Comparison of ENCODE assay signal across 21 cellular contexts in genomic region chr11:44029507-44029845, GRCh38. TPM values are rescaled to one million over a fixed set of nuclear protein-coding genes. Genes with fewer than 3 reads are reported as not detected.
DNase-seq lines count a peak whose midpoint lies in the region; ATAC-seq and TF ChIP-seq lines count a peak whose summit lies in the region.
"Had no signal": no experiment of that assay in that cellular context is flagged by ENCODE, and none has a peak within 500 bp of the region (broad histone marks: within the 10 kb centered on the region; RNA-seq: fewer than 3 reads in every experiment).

No MANE protein-coding gene starts in this region.

- H3K36me3 Mint-ChIP-seq in osteocyte (ENCODE audit: unreplicated experiment) (no peaks in the 10 kb centered on the region), WTC11 (peaks cover 8% of the 10 kb centered on the region; the same call in 1 of the 2 replicates)
- H3K36me3 Mint-ChIP-seq: CD8-positive, alpha-beta T cell had no signal

- H3K27ac ChIP-seq in left ventricle myocardium inferior (replicated peaks) (peak overlapping the region; percentile 82), right cardiac atrium (ENCODE audit: low read length) (no peak overlapping the region), lung (ENCODE audit: low read depth in 1 of 2, low read length in 1 of 2) (no peak overlapping the region)
- H3K27ac ChIP-seq: BLaER1, PC-9 had no signal

- H3K27me3 ChIP-seq in left ventricle myocardium inferior (ENCODE audit: low read depth) (no peaks in the 10 kb centered on the region), right cardiac atrium (ENCODE audit: control insufficient read depth, insufficient read depth) (no peaks in the 10 kb centered on the region), lung (ENCODE audit: control insufficient read depth, insufficient read depth) (no peaks in the 10 kb centered on the region)
- H3K27me3 ChIP-seq: BLaER1 had no signal

- H3K4me3 ChIP-seq in left ventricle myocardium inferior, result no peak overlapping the region
- no peak overlapping the region for H3K4me3 ChIP-seq in right cardiac atrium (ENCODE audit: low read length)
- H3K4me3 ChIP-seq in lung, result no peak overlapping the region
- H3K4me3 ChIP-seq: BLaER1, GM12878, PC-9 had no signal

- CTCF ChIA-PET in WTC11 (lab: Charles Lee), result interaction anchor here (1.4 kb wide), 1 partner anchor 65 kb away, joined by 4 read pairs; the partner anchor contains the start of gene EXT2

- H3K4me3 Mint-ChIP-seq in osteocyte (ENCODE audit: unreplicated experiment), result no peak overlapping the region
- no peak overlapping the region for H3K4me3 Mint-ChIP-seq in WTC11
- H3K4me3 Mint-ChIP-seq: CD8-positive, alpha-beta T cell had no signal

- H3K9me3 Mint-ChIP-seq in osteocyte (ENCODE audit: unreplicated experiment) (peaks cover 9% of the 10 kb centered on the region), WTC11 (peaks cover 20% of the 10 kb centered on the region)

- no peaks in the 10 kb centered on the region for H3K36me3 ChIP-seq in left ventricle myocardium inferior
- H3K36me3 ChIP-seq in lung (ENCODE audit: control insufficient read depth in 2 of 2, insufficient read depth in 2 of 2, low read length in 2 of 2), result no peaks in the 10 kb centered on the region
- H3K36me3 ChIP-seq: BLaER1 had no signal

- TF ChIP-seq CTCF in left ventricle myocardium inferior (IDR thresholded peaks at IDR 0.05; ENCODE audit: borderline replicate concordance) (no peak), lung (IDR thresholded peaks at IDR 0.05; ENCODE audit: control extremely low read depth, extremely low read depth) (no peak), osteocyte (IDR thresholded peaks at IDR 0.05) (no peak), WTC11 (IDR thresholded peaks at IDR 0.05) (no peak)

- intact Hi-C loops in left ventricle myocardium inferior (cut with micrococcal nuclease), result no loop called here
- intact Hi-C loops in right cardiac atrium (cut with DNase I), result no loop called here

- peaks cover 17% of the 10 kb centered on the region for H3K9me3 ChIP-seq in left ventricle myocardium inferior (replicated peaks)
- H3K9me3 ChIP-seq in right cardiac atrium (ENCODE audit: control insufficient read depth, low read length), result no peaks in the 10 kb centered on the region
- H3K9me3 ChIP-seq in lung (ENCODE audit: control insufficient read depth in 2 of 2, insufficient read depth in 1 of 2, low read length in 1 of 2), result no peaks in the 10 kb centered on the region

- H3K27ac Mint-ChIP-seq in osteocyte (ENCODE audit: unreplicated experiment), result no peak overlapping the region
- no peak overlapping the region for H3K27ac Mint-ChIP-seq in WTC11
- H3K27ac Mint-ChIP-seq: CD8-positive, alpha-beta T cell had no signal

- DNase-seq in left ventricle myocardium inferior (no peak), right cardiac atrium (no peak), lung (ENCODE audit: low spot score) (peak; percentile 14), osteocyte (ENCODE audit: extremely low spot score, unreplicated experiment) (peak; percentile 36), activated T-cell treated with anti-CD3 and anti-CD28 coated beads for 4 hours (no peak), EL (no peak), WTC11 (ENCODE audit: low spot score) (no peak)
- DNase-seq: CD8-positive, alpha-beta T cell; DND-41; GDM1; NCI-H1048; NCI-H2081; NCI-H510A treated with DMSO at 0.1 percent for 48 hours; PC-9 had no signal

- H3K27me3 Mint-ChIP-seq in osteocyte (ENCODE audit: unreplicated experiment), result peaks cover 33% of the 10 kb centered on the region
- peaks cover 4% of the 10 kb centered on the region; the same call in 1 of the 2 replicates for H3K27me3 Mint-ChIP-seq in WTC11 (ENCODE audit: low read depth)

- WGBS in right cardiac atrium, result 96% methylated on average over 1 of the region's 1 CpG
- 92 to 96% methylated on average over 1 of the region's 1 CpG for WGBS in lung, 2 donors

- ATAC-seq in right cardiac atrium (no peak), lung (ENCODE audit: insufficient read depth, low FRiP score) (no peak), WTC11 (no peak), HG02840 (IDR thresholded peaks at IDR 0.05; ENCODE audit: low FRiP score, unreplicated experiment) (no peak)
- ATAC-seq: CD8-positive, alpha-beta T cell; GM12878; HepG2 had no signal

- POLR2A ChIA-PET in WTC11 (lab: Charles Lee), result no interaction called here

- peaks cover 39% of the 10 kb centered on the region for H3K4me1 ChIP-seq in left ventricle myocardium inferior
- H3K4me1 ChIP-seq in right cardiac atrium (ENCODE audit: control insufficient read depth, insufficient read depth, low read length), result peaks cover 12% of the 10 kb centered on the region
- H3K4me1 ChIP-seq in lung (ENCODE audit: control insufficient read depth in 2 of 2, insufficient read depth in 2 of 2, low read length in 2 of 2), result peaks cover 7% of the 10 kb centered on the region in 2 donors
- H3K4me1 ChIP-seq: BLaER1 had no signal

- H3K4me1 Mint-ChIP-seq in osteocyte (ENCODE audit: unreplicated experiment) (peaks cover 19% of the 10 kb centered on the region), WTC11 (peaks cover 22% of the 10 kb centered on the region)

TF ChIP-seq in WTC11, 78 proteins besides CTCF, POLR2A, EP300 and RAD21 (continues in another document):
- TF ChIP-seq ZBTB21 (CRISPR knock-in tag; IDR thresholded peaks at IDR 0.05; ENCODE audit: borderline replicate concordance), result no peak
- no peak for TF ChIP-seq MLX (CRISPR knock-in tag; IDR thresholded peaks at IDR 0.05)
- TF ChIP-seq ATF3 (CRISPR knock-in tag; conservative IDR thresholded peaks at IDR 0.05), result no peak
- TF ChIP-seq PRRX2 (CRISPR knock-in tag; IDR thresholded peaks at IDR 0.05), result no peak
- no peak for TF ChIP-seq SP1 (CRISPR knock-in tag; conservative IDR thresholded peaks at IDR 0.05)
- TF ChIP-seq ZNF396 (CRISPR knock-in tag; IDR thresholded peaks at IDR 0.05; ENCODE audit: borderline replicate concordance), result no peak
- TF ChIP-seq E2F1 (CRISPR knock-in tag; IDR thresholded peaks at IDR 0.05), result no peak
- TF ChIP-seq NFATC4 (CRISPR knock-in tag; IDR thresholded peaks at IDR 0.05), result no peak
- no peak for TF ChIP-seq ZNF232 (CRISPR knock-in tag; IDR thresholded peaks at IDR 0.05)
- no peak for TF ChIP-seq ZNF219 (CRISPR knock-in tag; IDR thresholded peaks at IDR 0.05; ENCODE audit: borderline replicate concordance)
- TF ChIP-seq HMGXB4 (CRISPR knock-in tag; IDR thresholded peaks at IDR 0.05), result no peak
- no peak for TF ChIP-seq SMAD4 (CRISPR knock-in tag; IDR thresholded peaks at IDR 0.05)
- TF ChIP-seq FOXK1 (CRISPR knock-in tag; IDR thresholded peaks at IDR 0.05), result no peak
- TF ChIP-seq HMGA2 (CRISPR knock-in tag; IDR thresholded peaks at IDR 0.05), result no peak
- TF ChIP-seq OVOL2 (CRISPR knock-in tag; IDR thresholded peaks at IDR 0.05; ENCODE audit: borderline replicate concordance), result no peak

RNA-seq across cellular contexts. Expression of gene ACCSL, which starts 18.3 kb away (rescaled TPM):
- total RNA-seq in left ventricle myocardium inferior (not detected), right cardiac atrium (not detected), lung (under 1 TPM in 1 of 2 donors, not detected in 1; 0.14 TPM), osteocyte (not detected in 2 replicates), WTC11 (2021) (not detected in 3 replicates)
- polyA plus RNA-seq in right cardiac atrium (not detected), lung (under 1 TPM in 1 of 2 donors, not detected in 1; 0.02 TPM)
- total RNA-seq: A172; CD8-positive, alpha-beta T cell; GM12878; H4; HepG2; MCF 10A; PC-9 had no signal
- polyA plus RNA-seq: HepG2 had no signal

RNA-seq across cellular contexts. Expression of gene ACCS, which starts 36.6 kb away (rescaled TPM):
- 7.9 TPM for total RNA-seq in left ventricle myocardium inferior
- total RNA-seq in right cardiac atrium, result 10 to 100 TPM; 11.4 to 18.8 (median 14.2) TPM
- 19.3 TPM for polyA plus RNA-seq in right cardiac atrium
- total RNA-seq in lung, result 10 to 100 TPM; 31.6 to 66.9 TPM
- polyA plus RNA-seq in lung, result 10 to 100 TPM in 1 of 2 donors, 1 to 10 TPM in 1; 6.4 to 24.6 TPM
- total RNA-seq in osteocyte, result 4.3 and 4.5 TPM in 2 replicates
- 10.5 to 14.5 TPM (median 13.9 TPM) in 3 replicates for total RNA-seq in WTC11 (2021)

Comparison
In these comparisons a context has a peak if more than half of its experiments do, and no peak if none do; other contexts are left out.
1. DNase-seq: peak in lung (single experiment) and osteocyte (single experiment); none in left ventricle myocardium inferior (single experiment), right cardiac atrium (0 of 3), activated T-cell treated with anti-CD3 and anti-CD28 coated beads for 4 hours (single experiment), EL (single experiment) and WTC11 (single experiment).